In genomic region chr12:97767347-97767746, GRCh38 we compare ENCODE assay signal across 22 cellular contexts.
"Had no signal": no experiment of that assay in that cellular context is flagged by ENCODE, and none has a peak within 500 bp of the region (broad histone marks: within the 10 kb centered on the region; RNA-seq: fewer than 3 reads in every experiment).

No MANE protein-coding gene starts in this region.

- FAIRE-seq: frontal cortex, keratinocyte had no signal

- H3K9me3 ChIP-seq: esophagus squamous epithelium, lower lobe of right lung, psoas muscle, thoracic aorta, transverse colon had no signal

- H3K79me2 ChIP-seq: parathyroid adenoma had no signal

- DNase-seq: effector memory CD8-positive, alpha-beta T cell; esophagus squamous epithelium; heart right ventricle; hypothalamus; left ventricle myocardium inferior; lower lobe of right lung; midbrain; occipital lobe; psoas muscle; retina; stimulated activated CD4-positive, alpha-beta T cell treated with anti-CD3 and anti-CD28 coated beads, Interleukin-2, amount 100 ng/mL, for 24 hours; stimulated activated CD4-positive, alpha-beta T cell treated with anti-CD3 and anti-CD28 coated beads, Interleukin-4, amount 100 ng/mL, for 4 hours; stimulated activated naive B cell treated with anti-CD40 and anti-IgM and Interleukin-4, amounts not matched to agents 10 μg/mL and 1 μg/mL and 100 μg/mL, for 72 hours; stimulated activated naive CD8-positive, alpha-beta T cell treated with anti-CD3 and anti-CD28 coated beads, Interleukin-15, amount 100 ng/mL, for 72 hours; transverse colon had no signal

- H3K4me1 ChIP-seq: esophagus squamous epithelium, heart right ventricle, left ventricle myocardium inferior, lower lobe of right lung, parathyroid adenoma, psoas muscle, transverse colon had no signal

- ATAC-seq: effector memory CD8-positive, alpha-beta T cell; lower lobe of right lung; natural killer cell treated with Interleukin-12 subunit alpha and Interleukin-12 subunit beta and Interleukin-15 and Interleukin-18, amount 100 ng/mL, for 72 hours; psoas muscle; sciatic nerve; stimulated activated naive B cell treated with anti-CD40 and anti-IgM and Interleukin-4, amounts not matched to agents 10 μg/mL and 1 μg/mL and 100 μg/mL, for 72 hours; stimulated activated naive CD8-positive, alpha-beta T cell treated with anti-CD3 and anti-CD28 coated beads, Interleukin-15, amount 100 ng/mL, for 72 hours had no signal

- H2AFZ ChIP-seq: parathyroid adenoma had no signal

- H3K27me3 ChIP-seq: esophagus squamous epithelium, heart right ventricle, transverse colon had no signal

- H3K36me3 ChIP-seq: esophagus squamous epithelium, heart right ventricle, left ventricle myocardium inferior, lower lobe of right lung, thoracic aorta, transverse colon had no signal

- H3K4me3 ChIP-seq: esophagus squamous epithelium, heart right ventricle, left ventricle myocardium inferior, lower lobe of right lung, psoas muscle, thoracic aorta, transverse colon had no signal

- H3K27ac ChIP-seq: epithelial cell of prostate, heart right ventricle, left ventricle myocardium inferior, lower lobe of right lung, parathyroid adenoma, psoas muscle, transverse colon had no signal
